8 cellular contexts compared by ENCODE assay signal in genomic region chr1:173869108-173869359, GRCh38. TPM values are rescaled to one million over a fixed set of nuclear protein-coding genes. Genes with fewer than 3 reads are reported as not detected.
DNase-seq lines count a peak whose midpoint lies in the region; ATAC-seq and TF ChIP-seq lines count a peak whose summit lies in the region.

No MANE protein-coding gene starts in this region.

- H3K27me3 Mint-ChIP-seq in activated CD4-positive, alpha-beta T cell treated with anti-CD3 and anti-CD28 coated beads, Interleukin-2, amount 10 ng/mL, durations not matched to agents 24 days and 14 days, result no peaks in the 10 kb centered on the region

- H3K27ac Mint-ChIP-seq in activated CD4-positive, alpha-beta T cell treated with anti-CD3 and anti-CD28 coated beads, Interleukin-2, amount 10 ng/mL, durations not matched to agents 24 days and 14 days, result peak overlapping the region; percentile 99

- intact Hi-C loops in activated CD4-positive, alpha-beta T cell treated with anti-CD3 and anti-CD28 coated beads, Interleukin-2, amount 10 ng/mL, durations not matched to agents 24 days and 14 days (cut with micrococcal nuclease), result no loop called here
- intact Hi-C loops in left lung (cut with DNase I), result no loop called here

- H3K4me3 ChIP-seq in adipocyte (ENCODE audit: low read length) (peak overlapping the region; percentile 100), left lung (peak overlapping the region; percentile 72 to 87), thymus (ENCODE audit: low read length) (peak overlapping the region; percentile 69)

- H3K4me1 ChIP-seq in adipocyte (ENCODE audit: control insufficient read depth, insufficient read depth, low read length) (peaks cover 40% of the 10 kb centered on the region), left lung (peaks cover 34 to 72% of the 10 kb centered on the region in 2 donors), thymus (ENCODE audit: control insufficient read depth, insufficient read depth, low read length) (no peaks in the 10 kb centered on the region)

- WGBS in thymus, result 19% methylated on average over 3 of the region's 3 CpGs

- H3K9me3 Mint-ChIP-seq in activated CD4-positive, alpha-beta T cell treated with anti-CD3 and anti-CD28 coated beads, Interleukin-2, amount 10 ng/mL, durations not matched to agents 24 days and 14 days, result no peaks in the 10 kb centered on the region

- H3K27ac ChIP-seq in left lung (peak overlapping the region; percentile 97 to 99), thymus (ENCODE audit: low read depth) (peak overlapping the region; percentile 96)

- DNase-seq in activated CD4-positive, alpha-beta T cell treated with anti-CD3 and anti-CD28 coated beads, Interleukin-2, amount 10 ng/mL, durations not matched to agents 24 days and 14 days, result no peak
- no peak for DNase-seq in activated CD4-positive, alpha-beta T cell treated with anti-CD3 and anti-CD28 coated beads, Interleukin-2, amount 50 U/mL, for 48 hours
- DNase-seq in adipocyte (ENCODE audit: low read depth) (no peak), left lung (no peak), SHP77 treated with DMSO at 0.1 percent for 48 hours (lab: John Stamatoyannopoulos, UW) (no peak)

- peaks cover 59% of the 10 kb centered on the region for H3K36me3 Mint-ChIP-seq in activated CD4-positive, alpha-beta T cell treated with anti-CD3 and anti-CD28 coated beads, Interleukin-2, amount 10 ng/mL, durations not matched to agents 24 days and 14 days (ENCODE audit: low read depth)

- TF ChIP-seq CTCF in left lung (IDR thresholded peaks at IDR 0.05), result no peak

- H3K36me3 ChIP-seq in adipocyte (ENCODE audit: control insufficient read depth, insufficient read depth, low read length, severe bottlenecking), result peaks cover 45% of the 10 kb centered on the region
- peaks cover 3 to 39% of the 10 kb centered on the region in 2 donors for H3K36me3 ChIP-seq in left lung
- H3K36me3 ChIP-seq in thymus (ENCODE audit: control insufficient read depth, insufficient read depth), result peaks cover 13% of the 10 kb centered on the region

- no peaks in the 10 kb centered on the region for H3K9me3 ChIP-seq in adipocyte (ENCODE audit: control insufficient read depth, low read length)
- no peaks in the 10 kb centered on the region for H3K9me3 ChIP-seq in left lung
- H3K9me3 ChIP-seq in thymus (ENCODE audit: control insufficient read depth), result no peaks in the 10 kb centered on the region

- H3K9ac ChIP-seq in adipocyte (ENCODE audit: low read length), result peak overlapping the region; percentile 95

- ATAC-seq in left lung, result peak; percentile 1
- ATAC-seq in HG03521 (IDR thresholded peaks at IDR 0.05; ENCODE audit: unreplicated experiment), result no peak
- ATAC-seq in GM21447 (IDR thresholded peaks at IDR 0.05; ENCODE audit: unreplicated experiment), result no peak

- H3K27me3 ChIP-seq in adipocyte (replicated peaks; ENCODE audit: control insufficient read depth, insufficient read depth, low read length) (no peaks in the 10 kb centered on the region), left lung (no peaks in the 10 kb centered on the region), thymus (ENCODE audit: control insufficient read depth, insufficient read depth) (no peaks in the 10 kb centered on the region)

- peaks cover 55% of the 10 kb centered on the region for H3K4me1 Mint-ChIP-seq in activated CD4-positive, alpha-beta T cell treated with anti-CD3 and anti-CD28 coated beads, Interleukin-2, amount 10 ng/mL, durations not matched to agents 24 days and 14 days

- H3K4me3 Mint-ChIP-seq in activated CD4-positive, alpha-beta T cell treated with anti-CD3 and anti-CD28 coated beads, Interleukin-2, amount 10 ng/mL, durations not matched to agents 24 days and 14 days, result peak overlapping the region; percentile 92

RNA-seq across cellular contexts. Expression of gene ZBTB37, which starts 0.9 kb away (rescaled TPM):
- 8.7 and 9.1 TPM in 2 replicates for total RNA-seq in activated CD4-positive, alpha-beta T cell treated with anti-CD3 and anti-CD28 coated beads, Interleukin-2, amount 10 ng/mL, durations not matched to agents 24 days and 14 days
- 10 to 100 TPM; 10.0 to 11.6 TPM for total RNA-seq in left lung
- 4.1 TPM for polyA plus RNA-seq in thymus

RNA-seq across cellular contexts. Expression of gene GAS5, which starts 1.2 kb away (rescaled TPM):
- 695 and 703 TPM in 2 replicates for total RNA-seq in activated CD4-positive, alpha-beta T cell treated with anti-CD3 and anti-CD28 coated beads, Interleukin-2, amount 10 ng/mL, durations not matched to agents 24 days and 14 days
- 100 to 1,000 TPM; 260 to 261 TPM for total RNA-seq in left lung
- 1,180 TPM for polyA plus RNA-seq in thymus

RNA-seq across cellular contexts. Expression of gene CENPL, which starts 44.4 kb away (rescaled TPM):
- total RNA-seq in activated CD4-positive, alpha-beta T cell treated with anti-CD3 and anti-CD28 coated beads, Interleukin-2, amount 10 ng/mL, durations not matched to agents 24 days and 14 days, result 23.2 and 24.4 TPM in 2 replicates
- 1 to 10 TPM; 7.2 to 8.3 TPM for total RNA-seq in left lung
- 6.3 TPM for polyA plus RNA-seq in thymus

RNA-seq across cellular contexts. Expression of gene DARS2, which starts 44.6 kb away (rescaled TPM):
- 47.6 and 52.2 TPM in 2 replicates for total RNA-seq in activated CD4-positive, alpha-beta T cell treated with anti-CD3 and anti-CD28 coated beads, Interleukin-2, amount 10 ng/mL, durations not matched to agents 24 days and 14 days
- total RNA-seq in left lung, result 10 to 100 TPM; 20.5 to 21.1 TPM
- polyA plus RNA-seq in thymus, result 8.0 TPM

RNA-seq across cellular contexts. Expression of gene SERPINC1, which starts 48.1 kb away (rescaled TPM):
- not detected in 2 replicates for total RNA-seq in activated CD4-positive, alpha-beta T cell treated with anti-CD3 and anti-CD28 coated beads, Interleukin-2, amount 10 ng/mL, durations not matched to agents 24 days and 14 days
- total RNA-seq in left lung, result under 1 TPM; 0.29 to 0.44 TPM
- polyA plus RNA-seq in thymus, result 0.43 TPM
